In genomic region chr6:158631678-158632537, GRCh38 we compare ENCODE assay signal across 8 cellular contexts. TPM values are rescaled to one million over a fixed set of nuclear protein-coding genes. Genes with fewer than 3 reads are reported as not detected.
DNase-seq lines count a peak whose midpoint lies in the region; ATAC-seq, FAIRE-seq and TF ChIP-seq lines count a peak whose summit lies in the region.

No MANE protein-coding gene starts in this region.

- peaks cover 1 to 100% (median 52%) of the 10 kb centered on the region in 6 donors for H3K36me3 ChIP-seq in spleen

- peaks cover 0 to 41% (median 15%) of the 10 kb centered on the region in 6 donors for H3K4me1 ChIP-seq in spleen

- no peaks in the 10 kb centered on the region for H3K9me3 ChIP-seq in spleen

- H3K27me3 ChIP-seq in spleen (replicated peaks in 1 of 7) = no peaks in the 10 kb centered on the region

- FAIRE-seq in D721Med (lab: Jason Lieb, UNC) = no peak

- H3K27ac ChIP-seq in adipose tissue (ENCODE audit: low read depth, low read length) = peak overlapping the region; percentile 0
- peak overlapping the region in 7 of 8 donors; percentile 23 to 75 (median 61) for H3K27ac ChIP-seq in spleen

- intact Hi-C loops in spleen (cut with DNase I; ENCODE audit: low total_unique reads) = no loop called here

- no peak for TF ChIP-seq CTCF in spleen (IDR thresholded peaks at IDR 0.05 in 8 of 11, conservative IDR thresholded peaks at IDR 0.05 in 3 of 11)
- no peak for TF ChIP-seq CTCF in D721Med (IDR thresholded peaks at IDR 0.05; ENCODE audit: insufficient read depth, missing control alignments)

- TF ChIP-seq POLR2A in spleen (IDR thresholded peaks at IDR 0.05) = no peak

- 30 to 57% (median 41%) methylated on average over 19 of the region's 19 CpGs for WGBS in adipose tissue, 3 donors
- 52 to 65% (median 54%) methylated on average over 19 of the region's 19 CpGs for WGBS in spleen, 5 donors

- DNase-seq in Kasumi-1 (lab: John Stamatoyannopoulos, UW) (peak; percentile 14 to 26), inferior parietal cortex (ENCODE audit: extremely low spot score) (peak; percentile 42), spleen (no peak), NCI-H146 treated with DMSO at 0.1 percent for 48 hours (lab: John Stamatoyannopoulos, UW; ENCODE audit: unreplicated experiment) (no peak), DMS153 (lab: John Stamatoyannopoulos, UW) (no peak), D721Med (ENCODE audit: insufficient read length, low spot score) (no peak)

- H3K4me3 ChIP-seq in spleen = no peak overlapping the region

- no peak for ATAC-seq in HG03342 (IDR thresholded peaks at IDR 0.05; ENCODE audit: unreplicated experiment)

RNA-seq across cellular contexts. Expression of gene DYNLT1, which starts 12.6 kb away (rescaled TPM):
- polyA plus RNA-seq in adipose tissue = 100 to 1,000 TPM in 2 of 3 donors, 10 to 100 TPM in 1; 66.3 to 155 (median 120) TPM
- 10 to 100 TPM; 61.3 to 91.3 (median 71.3) TPM for total RNA-seq in spleen
- polyA plus RNA-seq in spleen = 100 to 1,000 TPM in 2 of 3 donors, 10 to 100 TPM in 1; 81.8 to 131 (median 126) TPM

RNA-seq across cellular contexts. Expression of gene SYTL3, which starts 17.9 kb away (rescaled TPM):
- polyA plus RNA-seq in adipose tissue = 1 to 10 TPM; 1.1 to 3.9 (median 3.7) TPM
- total RNA-seq in spleen = 10 to 100 TPM; 13.2 to 48.3 (median 19.5) TPM
- 1 to 10 TPM; 5.9 to 8.5 (median 6.4) TPM for polyA plus RNA-seq in spleen

Comparison
In these comparisons a context has a peak if more than half of its experiments do, and no peak if none do; other contexts are left out.
1. DNase-seq: peak in Kasumi-1 (2 of 2) and inferior parietal cortex (single experiment); none in spleen (single experiment), NCI-H146 treated with DMSO at 0.1 percent for 48 hours (single experiment), DMS153 (single experiment) and D721Med (single experiment).